ENCODE assay signal across 5 cellular contexts in genomic region chr10:103522006-103522405, GRCh38. TPM values are rescaled to one million over a fixed set of nuclear protein-coding genes. Genes with fewer than 3 reads are reported as not detected.
"Had no signal": no experiment of that assay in that cellular context is flagged by ENCODE, and none has a peak within 500 bp of the region (broad histone marks: within the 10 kb centered on the region; RNA-seq: fewer than 3 reads in every experiment).

No MANE protein-coding gene starts in this region.

RNA-seq across cellular contexts. Expression of gene NEURL1, which starts 28.5 kb away (rescaled TPM):
- total RNA-seq: RPMI7951 had no signal

RNA-seq across cellular contexts. Expression of gene CALHM3, which starts 43.0 kb away (rescaled TPM):
- total RNA-seq: LHCN-M2, Peyer's patch, Right ventricle myocardium inferior, SJCRH30 had no signal
